In genomic region chr10:3828404-3829192, GRCh38 we compare ENCODE assay signal across 1 cellular context.
TF ChIP-seq lines count a peak whose summit lies in the region.

No MANE protein-coding gene starts in this region.

TF ChIP-seq in K562, 482 proteins besides CTCF, POLR2A, EP300 and RAD21 (continued from another document and continues in another):
- TF ChIP-seq MGA (IDR thresholded peaks at IDR 0.05) (peak; percentile 78), IRF1 (CRISPR knock-in tag; IDR thresholded peaks at IDR 0.05; ENCODE audit: borderline replicate concordance) (no peak), ZNF668 (CRISPR knock-in tag; IDR thresholded peaks at IDR 0.05) (no peak), SLC30A9 (CRISPR knock-in tag; IDR thresholded peaks at IDR 0.05) (no peak), CBX2 (IDR thresholded peaks at IDR 0.05; ENCODE audit: insufficient read depth, low read length, poor library complexity, severe bottlenecking) (no peak), ZNF699 (CRISPR knock-in tag; IDR thresholded peaks at IDR 0.05; ENCODE audit: insufficient replicate concordance) (no peak), BCLAF1 (IDR thresholded peaks at IDR 0.05; ENCODE audit: borderline replicate concordance in 1 of 2, control insufficient read depth in 1 of 2, low read depth in 2 of 2, low read length in 1 of 2) (no peak), U2AF1 (optimal IDR thresholded peaks at IDR 0.05; ENCODE audit: low read depth, low read length) (no peak), ESRRA (IDR thresholded peaks at IDR 0.05; ENCODE audit: borderline replicate concordance, low read depth) (peak; percentile 32; the same call in 1 of the 2 replicates), TAF7 (tag; IDR thresholded peaks at IDR 0.05) (0 out of 2 replicates have a peak, but pooled peaks have one; percentile 16), COPS2 (conservative IDR thresholded peaks at IDR 0.05) (no peak), ZNF3 (CRISPR knock-in tag; IDR thresholded peaks at IDR 0.05) (no peak), ZNF316 (IDR thresholded peaks at IDR 0.05) (0 out of 2 replicates have a peak, but pooled peaks have one; percentile 6), ZNF830 (CRISPR knock-in tag; IDR thresholded peaks at IDR 0.05) (no peak), NRF1 (conservative IDR thresholded peaks at IDR 0.05 in 1 of 2, IDR thresholded peaks at IDR 0.05 in 1 of 2) (no peak), BRF1 (IDR thresholded peaks at IDR 0.05; ENCODE audit: borderline replicate concordance, extremely low read depth, insufficient read length) (no peak), ERF (CRISPR knock-in tag; IDR thresholded peaks at IDR 0.05) (no peak), ZNF696 (CRISPR knock-in tag; conservative IDR thresholded peaks at IDR 0.05) (no peak), ZNF695 (CRISPR knock-in tag; IDR thresholded peaks at IDR 0.05) (no peak), MTF1 (CRISPR knock-in tag; IDR thresholded peaks at IDR 0.05; ENCODE audit: borderline replicate concordance) (no peak), ZBTB34 (CRISPR knock-in tag; IDR thresholded peaks at IDR 0.05) (no peak), ZFX (CRISPR knock-in tag; IDR thresholded peaks at IDR 0.05) (no peak), GATA2 (CRISPR knock-in tag; IDR thresholded peaks at IDR 0.05) (no peak), PHF21A (IDR thresholded peaks at IDR 0.05; ENCODE audit: borderline replicate concordance, low read depth) (no peak), E2F5 (CRISPR knock-in tag; IDR thresholded peaks at IDR 0.05) (no peak), CEBPG (CRISPR knock-in tag; IDR thresholded peaks at IDR 0.05) (no peak), CEBPG (tag; conservative IDR thresholded peaks at IDR 0.05 in 1 of 2, IDR thresholded peaks at IDR 0.05 in 1 of 2) (no peak)
- TF ChIP-seq, protein P1, sequence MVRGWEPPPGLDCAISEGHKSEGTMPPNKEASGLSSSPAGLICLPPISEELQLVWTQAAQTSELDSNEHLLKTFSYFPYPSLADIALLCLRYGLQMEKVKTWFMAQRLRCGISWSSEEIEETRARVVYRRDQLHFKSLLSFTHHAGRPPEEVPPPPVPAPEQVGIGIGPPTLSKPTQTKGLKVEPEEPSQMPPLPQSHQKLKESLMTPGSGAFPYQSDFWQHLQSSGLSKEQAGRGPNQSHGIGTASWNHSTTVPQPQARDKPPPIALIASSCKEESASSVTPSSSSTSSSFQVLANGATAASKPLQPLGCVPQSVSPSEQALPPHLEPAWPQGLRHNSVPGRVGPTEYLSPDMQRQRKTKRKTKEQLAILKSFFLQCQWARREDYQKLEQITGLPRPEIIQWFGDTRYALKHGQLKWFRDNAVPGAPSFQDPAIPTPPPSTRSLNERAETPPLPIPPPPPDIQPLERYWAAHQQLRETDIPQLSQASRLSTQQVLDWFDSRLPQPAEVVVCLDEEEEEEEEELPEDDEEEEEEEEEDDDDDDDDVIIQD (CRISPR knock-in tag; IDR thresholded peaks at IDR 0.05) = no peak
- TF ChIP-seq, protein P2, sequence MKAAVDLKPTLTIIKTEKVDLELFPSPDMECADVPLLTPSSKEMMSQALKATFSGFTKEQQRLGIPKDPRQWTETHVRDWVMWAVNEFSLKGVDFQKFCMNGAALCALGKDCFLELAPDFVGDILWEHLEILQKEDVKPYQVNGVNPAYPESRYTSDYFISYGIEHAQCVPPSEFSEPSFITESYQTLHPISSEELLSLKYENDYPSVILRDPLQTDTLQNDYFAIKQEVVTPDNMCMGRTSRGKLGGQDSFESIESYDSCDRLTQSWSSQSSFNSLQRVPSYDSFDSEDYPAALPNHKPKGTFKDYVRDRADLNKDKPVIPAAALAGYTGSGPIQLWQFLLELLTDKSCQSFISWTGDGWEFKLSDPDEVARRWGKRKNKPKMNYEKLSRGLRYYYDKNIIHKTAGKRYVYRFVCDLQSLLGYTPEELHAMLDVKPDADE (conservative IDR thresholded peaks at IDR 0.05; ENCODE audit: control insufficient read depth, low read depth, low read length) = no peak
- TF ChIP-seq, protein P3, sequence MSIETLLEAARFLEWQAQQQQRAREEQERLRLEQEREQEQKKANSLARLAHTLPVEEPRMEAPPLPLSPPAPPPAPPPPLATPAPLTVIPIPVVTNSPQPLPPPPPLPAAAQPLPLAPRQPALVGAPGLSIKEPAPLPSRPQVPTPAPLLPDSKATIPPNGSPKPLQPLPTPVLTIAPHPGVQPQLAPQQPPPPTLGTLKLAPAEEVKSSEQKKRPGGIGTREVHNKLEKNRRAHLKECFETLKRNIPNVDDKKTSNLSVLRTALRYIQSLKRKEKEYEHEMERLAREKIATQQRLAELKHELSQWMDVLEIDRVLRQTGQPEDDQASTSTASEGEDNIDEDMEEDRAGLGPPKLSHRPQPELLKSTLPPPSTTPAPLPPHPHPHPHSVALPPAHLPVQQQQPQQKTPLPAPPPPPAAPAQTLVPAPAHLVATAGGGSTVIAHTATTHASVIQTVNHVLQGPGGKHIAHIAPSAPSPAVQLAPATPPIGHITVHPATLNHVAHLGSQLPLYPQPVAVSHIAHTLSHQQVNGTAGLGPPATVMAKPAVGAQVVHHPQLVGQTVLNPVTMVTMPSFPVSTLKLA (conservative IDR thresholded peaks at IDR 0.05) = peak; percentile 38 to 46; a peak in 3 of 4 replicates
- TF ChIP-seq, protein P4, sequence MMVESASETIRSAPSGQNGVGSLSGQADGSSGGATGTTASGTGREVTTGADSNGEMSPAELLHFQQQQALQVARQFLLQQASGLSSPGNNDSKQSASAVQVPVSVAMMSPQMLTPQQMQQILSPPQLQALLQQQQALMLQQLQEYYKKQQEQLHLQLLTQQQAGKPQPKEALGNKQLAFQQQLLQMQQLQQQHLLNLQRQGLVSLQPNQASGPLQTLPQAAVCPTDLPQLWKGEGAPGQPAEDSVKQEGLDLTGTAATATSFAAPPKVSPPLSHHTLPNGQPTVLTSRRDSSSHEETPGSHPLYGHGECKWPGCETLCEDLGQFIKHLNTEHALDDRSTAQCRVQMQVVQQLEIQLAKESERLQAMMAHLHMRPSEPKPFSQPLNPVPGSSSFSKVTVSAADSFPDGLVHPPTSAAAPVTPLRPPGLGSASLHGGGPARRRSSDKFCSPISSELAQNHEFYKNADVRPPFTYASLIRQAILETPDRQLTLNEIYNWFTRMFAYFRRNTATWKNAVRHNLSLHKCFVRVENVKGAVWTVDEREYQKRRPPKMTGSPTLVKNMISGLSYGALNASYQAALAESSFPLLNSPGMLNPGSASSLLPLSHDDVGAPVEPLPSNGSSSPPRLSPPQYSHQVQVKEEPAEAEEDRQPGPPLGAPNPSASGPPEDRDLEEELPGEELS (CRISPR knock-in tag; IDR thresholded peaks at IDR 0.05; ENCODE audit: borderline replicate concordance) = no peak
